8 cellular contexts compared by ENCODE assay signal in the genomic region with DNA sequence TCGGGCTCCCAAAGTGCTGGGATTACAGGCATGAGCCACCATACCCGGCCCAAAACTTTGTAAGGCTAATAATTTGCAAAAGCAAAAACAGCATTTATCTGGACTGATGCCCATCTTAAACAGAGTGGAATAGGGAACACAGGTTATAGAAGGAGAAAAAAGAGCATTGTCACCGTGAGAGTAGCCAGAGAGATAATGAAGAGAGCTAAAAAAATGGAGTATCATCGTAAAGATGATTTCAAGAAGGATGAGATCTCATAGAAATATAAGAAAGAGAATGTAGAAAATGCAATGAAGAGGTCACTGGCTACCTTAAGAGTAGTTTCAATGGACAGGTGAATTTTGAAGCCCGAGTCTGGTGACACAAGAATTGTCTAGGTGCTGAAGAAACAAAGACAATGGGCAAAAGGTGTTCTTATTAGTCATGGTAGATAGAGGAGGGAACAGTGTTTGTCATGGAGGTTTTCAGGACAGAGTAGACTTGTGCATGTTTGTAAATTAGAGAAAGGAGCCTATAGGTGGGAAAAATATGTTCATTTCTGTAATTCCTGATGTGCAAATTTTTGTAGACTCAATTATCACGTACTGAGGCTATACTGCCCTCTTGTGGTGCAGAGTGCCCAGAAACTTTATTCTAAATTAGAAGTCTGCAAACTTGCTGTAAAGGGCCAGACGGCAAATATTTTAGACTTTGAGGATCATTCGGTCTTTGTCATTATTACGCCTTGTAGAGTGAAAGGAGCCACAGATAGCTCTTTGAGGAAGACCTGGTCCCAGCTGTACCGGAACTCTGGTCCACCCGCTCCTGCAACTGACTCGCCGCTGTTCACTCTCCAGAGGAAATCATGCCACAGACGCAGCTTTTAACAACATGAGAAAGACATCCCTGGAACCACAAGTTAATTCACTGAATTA. TPM values are rescaled to one million over a fixed set of nuclear protein-coding genes. Genes with fewer than 3 reads are reported as not detected.
DNase-seq lines count a peak whose midpoint lies in the region; ATAC-seq and TF ChIP-seq lines count a peak whose summit lies in the region.

No MANE protein-coding gene starts in this region.

- H3K9me3 ChIP-seq in naive thymus-derived CD4-positive, alpha-beta T cell (ENCODE audit: control insufficient read depth in 2 of 3, low read length in 3 of 3) = no peaks in the 10 kb centered on the region
- H3K9me3 ChIP-seq in stomach = no peaks in the 10 kb centered on the region

- CTCF ChIA-PET in naive thymus-derived CD4-positive, alpha-beta T cell (lab: Charles Lee) = interaction anchor here (0.7 to 2.0 kb wide), 7 partner anchors 18 to 1950 kb away, joined by 3 to 10 read pairs (median 4); partner anchors contain the start of gene KLHL12

- peaks cover 24 to 40% (median 28%) of the 10 kb centered on the region in 5 donors for H3K27me3 Mint-ChIP-seq in naive thymus-derived CD4-positive, alpha-beta T cell

- 35 to 52% (median 42%) methylated on average over 14 of the region's 14 CpGs for WGBS in stomach, 5 donors

- H3K9me3 Mint-ChIP-seq in naive thymus-derived CD4-positive, alpha-beta T cell = no peaks in the 10 kb centered on the region

- no peaks in the 10 kb centered on the region for H3K36me3 Mint-ChIP-seq in naive thymus-derived CD4-positive, alpha-beta T cell

- DNase-seq in AG08395 (ENCODE audit: low spot score) (peak; percentile 43), GM19238 (ENCODE audit: insufficient read length, low spot score) (peak; percentile 10), NCI-H460 (ENCODE audit: extremely low read depth, low read depth) (peak; percentile 61), stomach (peak; percentile 64), ecto neural progenitor cell (ENCODE audit: low spot score) (no peak)
- peak; percentile 18 to 55 for DNase-seq in activated CD4-positive, alpha-beta T cell treated with anti-CD3 and anti-CD28 coated beads, Interleukin-2, amount 50 U/mL, for 24 hours (ENCODE audit: low read depth in 1 of 2, low spot score in 1 of 2)
- DNase-seq in effector CD4-positive, alpha-beta T cell = peak; percentile 68
- DNase-seq in naive thymus-derived CD4-positive, alpha-beta T cell = peak; percentile 18 to 74 (median 63)

- TF ChIP-seq EP300 in stomach (IDR thresholded peaks at IDR 0.05) = no peak

- peak in 5 of 7 experiments; percentile 46 to 76 (median 70) for TF ChIP-seq CTCF in stomach (IDR thresholded peaks at IDR 0.05)

- no peak overlapping the region for H3K4me3 ChIP-seq in naive thymus-derived CD4-positive, alpha-beta T cell (ENCODE audit: low read length)
- H3K4me3 ChIP-seq in stomach = no peak overlapping the region

- peaks cover 3 to 10% (median 6%) of the 10 kb centered on the region in 7 donors for H3K4me1 Mint-ChIP-seq in naive thymus-derived CD4-positive, alpha-beta T cell

- no peak overlapping the region for H3K27ac ChIP-seq in naive thymus-derived CD4-positive, alpha-beta T cell (ENCODE audit: low read depth, low read length)
- no peak overlapping the region for H3K27ac ChIP-seq in stomach

- peak overlapping the region in 4 of 9 donors; percentile 23 to 70 (median 52) for H3K27ac Mint-ChIP-seq in naive thymus-derived CD4-positive, alpha-beta T cell

- no peaks in the 10 kb centered on the region for H3K4me1 ChIP-seq in naive thymus-derived CD4-positive, alpha-beta T cell (ENCODE audit: control insufficient read depth in 2 of 2, insufficient read depth in 2 of 2, low read length in 2 of 2)
- H3K4me1 ChIP-seq in stomach = peaks cover 0 to 7% (median 4%) of the 10 kb centered on the region in 4 donors

- POLR2A ChIA-PET in naive thymus-derived CD4-positive, alpha-beta T cell (lab: Charles Lee) = interaction anchor here (0.7 to 1.5 kb wide), 4 partner anchors 31 to 74 kb away, joined by 3 to 6 read pairs (median 4); partner anchors contain the start of gene KLHL12

- no peaks in the 10 kb centered on the region for H3K27me3 ChIP-seq in naive thymus-derived CD4-positive, alpha-beta T cell (ENCODE audit: control insufficient read depth in 2 of 2, insufficient read depth in 2 of 2, low read length in 2 of 2)
- peaks cover 0 to 15% (median 3%) of the 10 kb centered on the region in 3 donors for H3K27me3 ChIP-seq in stomach

- ATAC-seq in naive thymus-derived CD4-positive, alpha-beta T cell = peak; percentile 89

- TF ChIP-seq POLR2A in stomach (IDR thresholded peaks at IDR 0.05) = no peak

- H3K36me3 ChIP-seq in naive thymus-derived CD4-positive, alpha-beta T cell (ENCODE audit: control insufficient read depth in 2 of 3, insufficient read depth in 3 of 3, low read length in 3 of 3) = no peaks in the 10 kb centered on the region
- no peaks in the 10 kb centered on the region for H3K36me3 ChIP-seq in stomach

- peak overlapping the region in 7 of 10 donors; percentile 44 to 75 (median 56) for H3K4me3 Mint-ChIP-seq in naive thymus-derived CD4-positive, alpha-beta T cell

- intact Hi-C loops in naive thymus-derived CD4-positive, alpha-beta T cell (cut with micrococcal nuclease) = loop anchor here (1.0 to 5.0 kb wide), 9 partner anchors 8 to 537 kb away; partner anchors contain the start of genes KDM5B (in 1 of the 2), KLHL12 (in 1 of the 2), RABIF (in 1 of the 2) and TMEM183A (in 1 of the 2)
- intact Hi-C loops in stomach (cut with DNase I; ENCODE audit: low total_unique reads) = no loop called here

RNA-seq across cellular contexts. Expression of gene TMEM183A, which starts 8.1 kb away (rescaled TPM):
- 121 and 128 TPM in 2 replicates for total RNA-seq in NCI-H460 (2014; rRNA removed; shearing (Covaris generic))
- 138 and 145 TPM in 2 replicates for polyA plus RNA-seq in NCI-H460 (2014; cell fraction: nucleus; rRNA removed)
- total RNA-seq in naive thymus-derived CD4-positive, alpha-beta T cell = 100 to 1,000 TPM in 2 of 5 experiments, 10 to 100 TPM in 3; 61.4 to 134 (median 77.0) TPM
- polyA plus RNA-seq in naive thymus-derived CD4-positive, alpha-beta T cell = 10 to 100 TPM; 42.5 to 56.0 TPM
- total RNA-seq in stomach = 100 to 1,000 TPM in 2 of 5 donors, 10 to 100 TPM in 3; 33.3 to 177 (median 77.2) TPM
- polyA plus RNA-seq in stomach = 10 to 100 TPM; 36.0 to 60.5 (median 52.1) TPM

RNA-seq across cellular contexts. Expression of gene PPFIA4, which starts 27.2 kb away (rescaled TPM):
- 3.4 and 4.2 TPM in 2 replicates for total RNA-seq in NCI-H460 (2014; rRNA removed; shearing (Covaris generic))
- 6.6 and 8.5 TPM in 2 replicates for polyA plus RNA-seq in NCI-H460 (2014; cell fraction: nucleus; rRNA removed)
- 10 to 100 TPM in 1 of 5 experiments, 1 to 10 TPM in 2, under 1 TPM in 2; 0.40 to 45.5 (median 2.4) TPM for total RNA-seq in naive thymus-derived CD4-positive, alpha-beta T cell
- not detected for polyA plus RNA-seq in naive thymus-derived CD4-positive, alpha-beta T cell
- 1 to 10 TPM in 2 of 5 donors, under 1 TPM in 2, not detected in 1; 0.29 to 2.2 (median 1.2) TPM for total RNA-seq in stomach
- polyA plus RNA-seq in stomach = under 1 TPM; 0.31 to 0.95 (median 0.37) TPM

RNA-seq across cellular contexts. Expression of gene CYB5R1, which starts 32.0 kb away (rescaled TPM):
- total RNA-seq in NCI-H460 (2014; rRNA removed; shearing (Covaris generic)) = 15.8 and 17.4 TPM in 2 replicates
- 41.9 and 43.3 TPM in 2 replicates for polyA plus RNA-seq in NCI-H460 (2014; cell fraction: nucleus; rRNA removed)
- total RNA-seq in naive thymus-derived CD4-positive, alpha-beta T cell = 10 to 100 TPM; 22.8 to 50.2 (median 48.0) TPM
- polyA plus RNA-seq in naive thymus-derived CD4-positive, alpha-beta T cell = 10 to 100 TPM; 63.1 to 71.3 TPM
- 10 to 100 TPM; 17.7 to 89.8 (median 49.6) TPM for total RNA-seq in stomach
- 10 to 100 TPM; 38.6 to 54.0 (median 45.1) TPM for polyA plus RNA-seq in stomach

RNA-seq across cellular contexts. Expression of gene ADIPOR1, which starts 41.0 kb away (rescaled TPM):
- total RNA-seq in NCI-H460 (2014; rRNA removed; shearing (Covaris generic)) = 152 and 161 TPM in 2 replicates
- polyA plus RNA-seq in NCI-H460 (2014; cell fraction: nucleus; rRNA removed) = 107 and 114 TPM in 2 replicates
- total RNA-seq in naive thymus-derived CD4-positive, alpha-beta T cell = 10 to 100 TPM; 51.9 to 84.5 (median 69.6) TPM
- 10 to 100 TPM; 56.8 to 93.8 TPM for polyA plus RNA-seq in naive thymus-derived CD4-positive, alpha-beta T cell
- total RNA-seq in stomach = 100 to 1,000 TPM in 1 of 5 donors, 10 to 100 TPM in 4; 46.1 to 112 (median 70.6) TPM
- polyA plus RNA-seq in stomach = 10 to 100 TPM; 55.8 to 69.7 (median 60.5) TPM
